ENCODE assay signal across 8 cellular contexts in genomic region chr17:16440354-16440753, GRCh38. TPM values are rescaled to one million over a fixed set of nuclear protein-coding genes. Genes with fewer than 3 reads are reported as not detected.
DNase-seq lines count a peak whose midpoint lies in the region; ATAC-seq and TF ChIP-seq lines count a peak whose summit lies in the region.
"Not testable (repeated sequence)": the region's sequence is repeated elsewhere in the genome, so short reads cannot be mapped to it uniquely, and the experiment has no call there.

No MANE protein-coding gene starts in this region.

- H3F3A ChIP-seq in GM23338 (replicated peaks; ENCODE audit: low read depth) (peaks cover 58% of the 10 kb centered on the region), smooth muscle cell (ENCODE audit: low read depth) (peaks cover 39% of the 10 kb centered on the region)

- not testable (repeated sequence) for ATAC-seq in GM23338; right cardiac atrium; naive thymus-derived CD4-positive, alpha-beta T cell

- POLR2A ChIA-PET in naive thymus-derived CD4-positive, alpha-beta T cell (lab: Charles Lee) = interaction anchor here (1.4 to 4.7 kb wide), 2 partner anchors 11 to 24 kb away, joined by 5 to 55 read pairs; partner anchors contain the start of gene TRPV2

- H3K4me3 Mint-ChIP-seq in GM23338 = peak overlapping the region; percentile 99
- H3K4me3 Mint-ChIP-seq in activated T-helper 2 cell treated with anti-CD3 and anti-CD28 coated beads, Interferon-gamma antibody, Interleukin-2, Interleukin-4, amounts not matched to agents 10 μg/mL and 5 μg/mL and 100 μg/mL, durations not matched to agents 14 hours and 24 hours and 36 hours (ENCODE audit: low read depth) = peak overlapping the region; percentile 98
- H3K4me3 Mint-ChIP-seq in naive thymus-derived CD4-positive, alpha-beta T cell = peak overlapping the region; percentile 91 to 100 (median 100)

- not testable (repeated sequence) for TF ChIP-seq CTCF in 22Rv1 (IDR thresholded peaks at IDR 0.05); GM23338 (conservative IDR thresholded peaks at IDR 0.05; ENCODE audit: low read depth in 2 of 2); Peyer's patch (IDR thresholded peaks at IDR 0.05); dorsolateral prefrontal cortex (IDR thresholded peaks at IDR 0.05 in 54 of 56, conservative IDR thresholded peaks at IDR 0.05 in 2 of 56; ENCODE audit: low read depth in 1 of 56, partially characterized antibody in 56 of 56); smooth muscle cell (IDR thresholded peaks at IDR 0.05; ENCODE audit: borderline replicate concordance, insufficient read depth, poor library complexity, severe bottlenecking)

- peaks cover 53% of the 10 kb centered on the region for H3K4me1 Mint-ChIP-seq in GM23338
- peaks cover 29% of the 10 kb centered on the region for H3K4me1 Mint-ChIP-seq in activated T-helper 2 cell treated with anti-CD3 and anti-CD28 coated beads, Interferon-gamma antibody, Interleukin-2, Interleukin-4, amounts not matched to agents 10 μg/mL and 5 μg/mL and 100 μg/mL, durations not matched to agents 14 hours and 24 hours and 36 hours (ENCODE audit: low read depth)
- H3K4me1 Mint-ChIP-seq in naive thymus-derived CD4-positive, alpha-beta T cell = peaks cover 30 to 58% (median 49%) of the 10 kb centered on the region in 7 donors

- H3K9me2 ChIP-seq in GM23338 (ENCODE audit: insufficient read depth) = not testable (repeated sequence)

- DNase-seq in GM23338 (ENCODE audit: low spot score); Peyer's patch; activated T-helper 2 cell treated with anti-CD3 and anti-CD28 coated beads, Interferon-gamma antibody, Interleukin-2, Interleukin-4, amounts not matched to agents 10 μg/mL and 5 μg/mL and 100 μg/mL, durations not matched to agents 14 hours and 24 hours and 36 hours (ENCODE audit: low spot score); dorsolateral prefrontal cortex; right cardiac atrium; naive thymus-derived CD4-positive, alpha-beta T cell; smooth muscle cell (lab: John Stamatoyannopoulos, UW; ENCODE audit: unreplicated experiment): not testable (repeated sequence)

- not testable (repeated sequence) for H3K27me3 ChIP-seq in GM23338 (ENCODE audit: insufficient read depth); Peyer's patch; dorsolateral prefrontal cortex; right cardiac atrium (ENCODE audit: control insufficient read depth, insufficient read depth); naive thymus-derived CD4-positive, alpha-beta T cell (ENCODE audit: control insufficient read depth in 2 of 2, insufficient read depth in 2 of 2, low read length in 2 of 2); smooth muscle cell (ENCODE audit: low read depth)

- H3K27ac ChIP-seq in 22Rv1 = peak overlapping the region; percentile 91
- peak overlapping the region; percentile 96 for H3K27ac ChIP-seq in GM23338 (ENCODE audit: low read depth)
- peak overlapping the region; percentile 25 to 90 (median 82) for H3K27ac ChIP-seq in Peyer's patch
- peak overlapping the region in 21 of 59 donors; percentile 4 to 98 (median 88) for H3K27ac ChIP-seq in dorsolateral prefrontal cortex
- H3K27ac ChIP-seq in right cardiac atrium (ENCODE audit: low read length) = not testable (repeated sequence)
- peak overlapping the region; percentile 92 for H3K27ac ChIP-seq in naive thymus-derived CD4-positive, alpha-beta T cell (ENCODE audit: low read depth, low read length)
- H3K27ac ChIP-seq in smooth muscle cell (ENCODE audit: low read depth) = peak overlapping the region; percentile 69

- H3K4me3 ChIP-seq in GM23338 (peak overlapping the region; percentile 100), Peyer's patch (peak overlapping the region in 3 of 4 donors; percentile 68 to 95 (median 86)), dorsolateral prefrontal cortex (peak overlapping the region; percentile 71 to 100 (median 92)), right cardiac atrium (ENCODE audit: low read length) (peak overlapping the region; percentile 77), smooth muscle cell (peak overlapping the region; percentile 61)
- H3K4me3 ChIP-seq in naive thymus-derived CD4-positive, alpha-beta T cell (ENCODE audit: low read length) = peak overlapping the region; percentile 89

- TF ChIP-seq POLR2A in Peyer's patch (IDR thresholded peaks at IDR 0.05) = not testable (repeated sequence)

- 74% methylated on average over 5 of the region's 5 CpGs for WGBS in right cardiac atrium
- WGBS in smooth muscle cell (ENCODE audit: low lambda C conversion rate) = 68% methylated on average over 5 of the region's 5 CpGs

- H3K36me3 Mint-ChIP-seq in GM23338 (ENCODE audit: low read depth) = peaks cover 61% of the 10 kb centered on the region
- peaks cover 60% of the 10 kb centered on the region for H3K36me3 Mint-ChIP-seq in activated T-helper 2 cell treated with anti-CD3 and anti-CD28 coated beads, Interferon-gamma antibody, Interleukin-2, Interleukin-4, amounts not matched to agents 10 μg/mL and 5 μg/mL and 100 μg/mL, durations not matched to agents 14 hours and 24 hours and 36 hours (ENCODE audit: low read depth)
- H3K36me3 Mint-ChIP-seq in naive thymus-derived CD4-positive, alpha-beta T cell = peaks cover 0 to 37% (median 17%) of the 10 kb centered on the region in 5 donors

- peak overlapping the region; percentile 84 for H3K9ac ChIP-seq in smooth muscle cell (ENCODE audit: low read depth)

- H3K27ac Mint-ChIP-seq in GM23338 = peak overlapping the region; percentile 99
- peak overlapping the region; percentile 94 for H3K27ac Mint-ChIP-seq in activated T-helper 2 cell treated with anti-CD3 and anti-CD28 coated beads, Interferon-gamma antibody, Interleukin-2, Interleukin-4, amounts not matched to agents 10 μg/mL and 5 μg/mL and 100 μg/mL, durations not matched to agents 14 hours and 24 hours and 36 hours
- peak overlapping the region; percentile 91 to 100 (median 99) for H3K27ac Mint-ChIP-seq in naive thymus-derived CD4-positive, alpha-beta T cell

- H3K27me3 Mint-ChIP-seq in GM23338 (ENCODE audit: insufficient read depth, low read depth, poor library complexity) = peaks cover 73% of the 10 kb centered on the region
- H3K27me3 Mint-ChIP-seq in activated T-helper 2 cell treated with anti-CD3 and anti-CD28 coated beads, Interferon-gamma antibody, Interleukin-2, Interleukin-4, amounts not matched to agents 10 μg/mL and 5 μg/mL and 100 μg/mL, durations not matched to agents 14 hours and 24 hours and 36 hours (ENCODE audit: low read depth); naive thymus-derived CD4-positive, alpha-beta T cell: not testable (repeated sequence)

- H3K9me3 Mint-ChIP-seq in GM23338; activated T-helper 2 cell treated with anti-CD3 and anti-CD28 coated beads, Interferon-gamma antibody, Interleukin-2, Interleukin-4, amounts not matched to agents 10 μg/mL and 5 μg/mL and 100 μg/mL, durations not matched to agents 14 hours and 24 hours and 36 hours; naive thymus-derived CD4-positive, alpha-beta T cell: not testable (repeated sequence)

- intact Hi-C loops in activated T-helper 2 cell treated with anti-CD3 and anti-CD28 coated beads, Interferon-gamma antibody, Interleukin-2, Interleukin-4, amounts not matched to agents 10 μg/mL and 5 μg/mL and 100 μg/mL, durations not matched to agents 14 hours and 24 hours and 36 hours (cut with micrococcal nuclease) = loop anchor here (5.0 kb wide), 1 partner anchor 97 kb away; no protein-coding TSS in a partner anchor
- intact Hi-C loops in dorsolateral prefrontal cortex (cut with DNase I); right cardiac atrium (cut with DNase I); naive thymus-derived CD4-positive, alpha-beta T cell (cut with micrococcal nuclease): not testable (repeated sequence)

- H3K4me1 ChIP-seq in GM23338 (ENCODE audit: insufficient read depth) = peaks cover 38% of the 10 kb centered on the region
- H3K4me1 ChIP-seq in Peyer's patch = peaks cover 0 to 58% (median 4%) of the 10 kb centered on the region in 4 donors
- H3K4me1 ChIP-seq in right cardiac atrium (ENCODE audit: control insufficient read depth, insufficient read depth, low read length) = not testable (repeated sequence)
- H3K4me1 ChIP-seq in naive thymus-derived CD4-positive, alpha-beta T cell (ENCODE audit: control insufficient read depth in 2 of 2, insufficient read depth in 2 of 2, low read length in 2 of 2) = peaks cover 27 to 41% of the 10 kb centered on the region in 2 donors
- H3K4me1 ChIP-seq in smooth muscle cell (ENCODE audit: low read depth) = peaks cover 32% of the 10 kb centered on the region

- CTCF ChIA-PET in naive thymus-derived CD4-positive, alpha-beta T cell (lab: Charles Lee) = interaction anchor here (1.5 kb wide), 1 partner anchor 24 kb away, joined by 6 read pairs; the partner anchor contains the start of gene TRPV2

- not testable (repeated sequence) for H3K9me3 ChIP-seq in Peyer's patch; right cardiac atrium (ENCODE audit: control insufficient read depth, low read length); naive thymus-derived CD4-positive, alpha-beta T cell (ENCODE audit: control insufficient read depth in 2 of 3, low read length in 3 of 3); smooth muscle cell (replicated peaks; ENCODE audit: low read depth)

- peak overlapping the region; percentile 100 for H3K4me2 ChIP-seq in GM23338
- H3K4me2 ChIP-seq in smooth muscle cell = peak overlapping the region; percentile 97

- H4K20me1 ChIP-seq in GM23338 (replicated peaks; ENCODE audit: insufficient read depth) (peaks cover 25% of the 10 kb centered on the region), smooth muscle cell (ENCODE audit: low read depth) (peaks cover 60% of the 10 kb centered on the region)

- not testable (repeated sequence) for H2AFZ ChIP-seq in GM23338; smooth muscle cell (ENCODE audit: low read depth)

- H3K79me2 ChIP-seq in GM23338 (replicated peaks; ENCODE audit: insufficient read depth) (peaks cover 22% of the 10 kb centered on the region), smooth muscle cell (ENCODE audit: low read depth) (peaks cover 31% of the 10 kb centered on the region)

- H3K36me3 ChIP-seq in GM23338 (ENCODE audit: insufficient read depth) (peaks cover 33% of the 10 kb centered on the region), Peyer's patch (peaks cover 0 to 43% (median 0%) of the 10 kb centered on the region in 3 donors)
- peaks cover 0 to 52% (median 15%) of the 10 kb centered on the region in 3 experiments for H3K36me3 ChIP-seq in naive thymus-derived CD4-positive, alpha-beta T cell (ENCODE audit: control insufficient read depth in 2 of 3, insufficient read depth in 3 of 3, low read length in 3 of 3)
- H3K36me3 ChIP-seq in smooth muscle cell (ENCODE audit: low read depth) = not testable (repeated sequence)

RNA-seq across cellular contexts. Expression of gene TRPV2, which starts 25.0 kb away (rescaled TPM):
- 1.6 and 3.2 TPM in 2 replicates for total RNA-seq in GM23338 (2014; rRNA removed; shearing (Covaris generic))
- 1.7 and 3.7 TPM in 2 replicates for polyA plus RNA-seq in GM23338 (2016; fragmentation: Nextera tagmentation; extraction: Ambion mirVana)
- total RNA-seq in Peyer's patch = 10 to 100 TPM in 2 of 4 donors, 1 to 10 TPM in 2; 3.9 to 19.0 (median 7.7) TPM
- total RNA-seq in activated T-helper 2 cell treated with anti-CD3 and anti-CD28 coated beads, Interferon-gamma antibody, Interleukin-2, Interleukin-4, amounts not matched to agents 10 μg/mL and 5 μg/mL and 100 μg/mL, durations not matched to agents 14 hours and 24 hours and 36 hours = 44.4 and 46.8 TPM in 2 replicates
- total RNA-seq in dorsolateral prefrontal cortex = 10 to 100 TPM in 114 of 120 experiments, 1 to 10 TPM in 6; 7.6 to 32.7 (median 16.2) TPM
- 10 to 100 TPM in 3 of 4 donors, 1 to 10 TPM in 1; 7.1 to 19.6 (median 10.7) TPM for total RNA-seq in right cardiac atrium
- 5.2 TPM for polyA plus RNA-seq in right cardiac atrium
- total RNA-seq in naive thymus-derived CD4-positive, alpha-beta T cell = 100 to 1,000 TPM in 1 of 5 experiments, 10 to 100 TPM in 4; 66.8 to 141 (median 80.0) TPM
- polyA plus RNA-seq in naive thymus-derived CD4-positive, alpha-beta T cell = 100 to 1,000 TPM in 1 of 2 donors, 10 to 100 TPM in 1; 78.7 to 104 TPM
- 51.4 and 58.0 TPM in 2 replicates for total RNA-seq in smooth muscle cell
- 65.6 and 92.9 TPM in 2 replicates for polyA plus RNA-seq in smooth muscle cell

RNA-seq across cellular contexts. Expression of gene LRRC75A, which starts 51.6 kb away (rescaled TPM):
- total RNA-seq in GM23338 (2014; rRNA removed; shearing (Covaris generic)) = 22.3 and 26.2 TPM in 2 replicates
- polyA plus RNA-seq in GM23338 (2016; fragmentation: Nextera tagmentation; extraction: Ambion mirVana) (5.2 and 5.3 TPM in 2 replicates), right cardiac atrium (0.63 TPM), smooth muscle cell (0.70 and 2.2 TPM in 2 replicates)
- total RNA-seq in Peyer's patch (100 to 1,000 TPM in 3 of 4 donors, 10 to 100 TPM in 1; 48.7 to 213 (median 187) TPM), dorsolateral prefrontal cortex (10 to 100 TPM in 77 of 120 experiments, 1 to 10 TPM in 43; 5.5 to 19.8 (median 11.0) TPM), right cardiac atrium (1 to 10 TPM in 3 of 4 donors, under 1 TPM in 1; 0.97 to 1.3 (median 1.2) TPM), smooth muscle cell (0.76 and 2.7 TPM in 2 replicates)
- 2.0 and 2.6 TPM in 2 replicates for total RNA-seq in activated T-helper 2 cell treated with anti-CD3 and anti-CD28 coated beads, Interferon-gamma antibody, Interleukin-2, Interleukin-4, amounts not matched to agents 10 μg/mL and 5 μg/mL and 100 μg/mL, durations not matched to agents 14 hours and 24 hours and 36 hours
- 1 to 10 TPM in 4 of 5 experiments, under 1 TPM in 1; 0.92 to 5.2 (median 3.8) TPM for total RNA-seq in naive thymus-derived CD4-positive, alpha-beta T cell
- 1 to 10 TPM; 1.7 to 2.6 TPM for polyA plus RNA-seq in naive thymus-derived CD4-positive, alpha-beta T cell

RNA-seq across cellular contexts. Expression of gene UBB, which starts 59.5 kb away (rescaled TPM):
- 812 and 871 TPM in 2 replicates for total RNA-seq in GM23338 (2014; rRNA removed; shearing (Covaris generic))
- polyA plus RNA-seq in GM23338 (2016; fragmentation: Nextera tagmentation; extraction: Ambion mirVana) = 1,581 and 1,692 TPM in 2 replicates
- total RNA-seq in Peyer's patch = 100 to 1,000 TPM; 574 to 927 (median 633) TPM
- total RNA-seq in activated T-helper 2 cell treated with anti-CD3 and anti-CD28 coated beads, Interferon-gamma antibody, Interleukin-2, Interleukin-4, amounts not matched to agents 10 μg/mL and 5 μg/mL and 100 μg/mL, durations not matched to agents 14 hours and 24 hours and 36 hours = 1,784 and 1,798 TPM in 2 replicates
- total RNA-seq in dorsolateral prefrontal cortex = 1,000 to 10,000 TPM in 119 of 120 experiments, 100 to 1,000 TPM in 1; 963 to 2,431 (median 1,830) TPM
- 1,000 to 10,000 TPM; 1,353 to 1,780 (median 1,568) TPM for total RNA-seq in right cardiac atrium
- polyA plus RNA-seq in right cardiac atrium = 1,446 TPM
- total RNA-seq in naive thymus-derived CD4-positive, alpha-beta T cell = 1,000 to 10,000 TPM in 1 of 5 experiments, 100 to 1,000 TPM in 4; 537 to 1,283 (median 621) TPM
- 1,000 to 10,000 TPM; 1,829 to 1,950 TPM for polyA plus RNA-seq in naive thymus-derived CD4-positive, alpha-beta T cell
- total RNA-seq in smooth muscle cell = 1,100 and 1,184 TPM in 2 replicates
- polyA plus RNA-seq in smooth muscle cell = 2,038 and 2,323 TPM in 2 replicates
